In genomic region chr1:203128691-203129500, GRCh38 we compare ENCODE assay signal across 9 cellular contexts. TPM values are rescaled to one million over a fixed set of nuclear protein-coding genes. Genes with fewer than 3 reads are reported as not detected.
DNase-seq lines count a peak whose midpoint lies in the region; ATAC-seq, FAIRE-seq and TF ChIP-seq lines count a peak whose summit lies in the region.
"Had no signal": no experiment of that assay in that cellular context is flagged by ENCODE, and none has a peak within 500 bp of the region (broad histone marks: within the 10 kb centered on the region; RNA-seq: fewer than 3 reads in every experiment).

No MANE protein-coding gene starts in this region.

- H3F3A ChIP-seq in GM23248 (ENCODE audit: insufficient read depth), result peaks cover 7% of the 10 kb centered on the region; the same call in 1 of the 2 replicates

- H3K36me3 ChIP-seq in GM23248 (ENCODE audit: low read depth) (no peaks in the 10 kb centered on the region), hepatocyte (replicated peaks; ENCODE audit: insufficient read depth, low read depth) (no peaks in the 10 kb centered on the region), left lung (no peaks in the 10 kb centered on the region)

- DNase-seq in GM23248, result no peak
- no peak for DNase-seq in activated naive CD8-positive, alpha-beta T cell treated with anti-CD3 and anti-CD28 coated beads, Interleukin-2, amount 50 U/mL, for 24 hours
- peak; percentile 4 for DNase-seq in hepatocyte (ENCODE audit: low spot score)
- DNase-seq in retinal pigment epithelial cell (ENCODE audit: low read depth), result no peak
- DNase-seq in activated T-helper 1 cell treated with anti-CD3 and anti-CD28 coated beads, Interleukin-12 subunit alpha, Interleukin-12 subunit beta, Interleukin-2, Interleukin-4 antibody, amounts not matched to agents 30 ng/mL and 10 ng/mL and 1 ng/mL, durations not matched to agents 14 hours and 24 hours and 36 hours (ENCODE audit: low spot score), result no peak
- DNase-seq in NCI-H187 (lab: John Stamatoyannopoulos, UW), result no peak
- DNase-seq in urothelium cell line (ENCODE audit: low spot score), result no peak
- DNase-seq in left lung, result no peak

- H2AFZ ChIP-seq in GM23248 (no peak overlapping the region), hepatocyte (no peak overlapping the region)

- H3K4me1 ChIP-seq in GM23248 (ENCODE audit: insufficient read depth) (peaks cover 16% of the 10 kb centered on the region), hepatocyte (ENCODE audit: insufficient read depth) (peaks cover 13% of the 10 kb centered on the region), left lung (peaks cover 30 to 44% of the 10 kb centered on the region in 2 donors)

- no peak overlapping the region for H3K4me3 ChIP-seq in GM23248
- H3K4me3 ChIP-seq in hepatocyte, result no peak overlapping the region
- peak overlapping the region; percentile 55 for H3K4me3 ChIP-seq in retinal pigment epithelial cell (ENCODE audit: low read length)
- H3K4me3 ChIP-seq in left lung, result peak overlapping the region in 1 of 2 donors; percentile 17

- no peaks in the 10 kb centered on the region for H3K79me2 ChIP-seq in GM23248 (ENCODE audit: insufficient read depth)
- no peaks in the 10 kb centered on the region for H3K79me2 ChIP-seq in hepatocyte

- H3K27ac ChIP-seq in GM23248 (no peak overlapping the region), hepatocyte (no peak overlapping the region), left lung (no peak overlapping the region)

- no peak for FAIRE-seq in urothelium cell line (lab: Jason Lieb, UNC)

- in situ Hi-C loops in GM23248 (cut with MboI), result no loop called here

- H3K4me2 ChIP-seq in GM23248 (ENCODE audit: unreplicated experiment) (peak overlapping the region; percentile 88), hepatocyte (peak overlapping the region; percentile 90)

- ATAC-seq in activated naive CD8-positive, alpha-beta T cell treated with anti-CD3 and anti-CD28 coated beads, Interleukin-2, amount 50 U/mL, for 24 hours, result peak; percentile 13
- no peak for ATAC-seq in left lung

- no peaks in the 10 kb centered on the region for H3K36me3 Mint-ChIP-seq in activated naive CD8-positive, alpha-beta T cell treated with anti-CD3 and anti-CD28 coated beads, Interleukin-2, amount 50 U/mL, for 24 hours (ENCODE audit: low read depth)
- H3K36me3 Mint-ChIP-seq in activated T-helper 1 cell treated with anti-CD3 and anti-CD28 coated beads, Interleukin-12 subunit alpha, Interleukin-12 subunit beta, Interleukin-2, Interleukin-4 antibody, amounts not matched to agents 30 ng/mL and 10 ng/mL and 1 ng/mL, durations not matched to agents 14 hours and 24 hours and 36 hours (ENCODE audit: low read depth), result no peaks in the 10 kb centered on the region

- H3K9me3 Mint-ChIP-seq in activated naive CD8-positive, alpha-beta T cell treated with anti-CD3 and anti-CD28 coated beads, Interleukin-2, amount 50 U/mL, for 24 hours, result no peaks in the 10 kb centered on the region
- no peaks in the 10 kb centered on the region for H3K9me3 Mint-ChIP-seq in activated T-helper 1 cell treated with anti-CD3 and anti-CD28 coated beads, Interleukin-12 subunit alpha, Interleukin-12 subunit beta, Interleukin-2, Interleukin-4 antibody, amounts not matched to agents 30 ng/mL and 10 ng/mL and 1 ng/mL, durations not matched to agents 14 hours and 24 hours and 36 hours

- H3K9ac ChIP-seq in GM23248, result no peak overlapping the region

- H3K9me3 ChIP-seq in GM23248 (ENCODE audit: low read depth), result no peaks in the 10 kb centered on the region
- H3K9me3 ChIP-seq in hepatocyte (ENCODE audit: low read depth), result no peaks in the 10 kb centered on the region
- H3K9me3 ChIP-seq in left lung, result no peaks in the 10 kb centered on the region

- WGBS in GM23248 (ENCODE audit: low coverage in 1 of 2, low lambda C conversion rate in 2 of 2, missing lambda C conversion rate in 2 of 2), 2 experiments, result 89 to 94% methylated on average over 25 to 29 of the region's 29 CpGs
- 91% methylated on average over 29 of the region's 29 CpGs for WGBS in hepatocyte (ENCODE audit: low lambda C conversion rate, missing lambda C conversion rate)

- no peak overlapping the region for H3K27ac Mint-ChIP-seq in activated naive CD8-positive, alpha-beta T cell treated with anti-CD3 and anti-CD28 coated beads, Interleukin-2, amount 50 U/mL, for 24 hours
- no peak overlapping the region for H3K27ac Mint-ChIP-seq in activated T-helper 1 cell treated with anti-CD3 and anti-CD28 coated beads, Interleukin-12 subunit alpha, Interleukin-12 subunit beta, Interleukin-2, Interleukin-4 antibody, amounts not matched to agents 30 ng/mL and 10 ng/mL and 1 ng/mL, durations not matched to agents 14 hours and 24 hours and 36 hours

- no peaks in the 10 kb centered on the region for H3K9me2 ChIP-seq in GM23248 (ENCODE audit: insufficient read depth)
- no peaks in the 10 kb centered on the region for H3K9me2 ChIP-seq in hepatocyte (replicated peaks; ENCODE audit: insufficient read depth)

- intact Hi-C loops in activated T-helper 1 cell treated with anti-CD3 and anti-CD28 coated beads, Interleukin-12 subunit alpha, Interleukin-12 subunit beta, Interleukin-2, Interleukin-4 antibody, amounts not matched to agents 30 ng/mL and 10 ng/mL and 1 ng/mL, durations not matched to agents 14 hours and 24 hours and 36 hours (cut with micrococcal nuclease), result loop anchor here (10.0 kb wide), 1 partner anchor 316 kb away; no protein-coding TSS in a partner anchor
- intact Hi-C loops in left lung (cut with DNase I), result no loop called here

- H3K4me1 Mint-ChIP-seq in activated naive CD8-positive, alpha-beta T cell treated with anti-CD3 and anti-CD28 coated beads, Interleukin-2, amount 50 U/mL, for 24 hours, result peaks cover 5% of the 10 kb centered on the region
- peaks cover 7% of the 10 kb centered on the region for H3K4me1 Mint-ChIP-seq in activated T-helper 1 cell treated with anti-CD3 and anti-CD28 coated beads, Interleukin-12 subunit alpha, Interleukin-12 subunit beta, Interleukin-2, Interleukin-4 antibody, amounts not matched to agents 30 ng/mL and 10 ng/mL and 1 ng/mL, durations not matched to agents 14 hours and 24 hours and 36 hours (ENCODE audit: low read depth)

- no peak for TF ChIP-seq CTCF in hepatocyte (IDR thresholded peaks at IDR 0.05; ENCODE audit: poor library complexity)
- no peak for TF ChIP-seq CTCF in retinal pigment epithelial cell (conservative IDR thresholded peaks at IDR 0.05; ENCODE audit: low read depth, low read length)
- no peak for TF ChIP-seq CTCF in left lung (IDR thresholded peaks at IDR 0.05)

- H3K4me3 Mint-ChIP-seq in activated naive CD8-positive, alpha-beta T cell treated with anti-CD3 and anti-CD28 coated beads, Interleukin-2, amount 50 U/mL, for 24 hours, result no peak overlapping the region
- H3K4me3 Mint-ChIP-seq in activated T-helper 1 cell treated with anti-CD3 and anti-CD28 coated beads, Interleukin-12 subunit alpha, Interleukin-12 subunit beta, Interleukin-2, Interleukin-4 antibody, amounts not matched to agents 30 ng/mL and 10 ng/mL and 1 ng/mL, durations not matched to agents 14 hours and 24 hours and 36 hours, result no peak overlapping the region

- peaks cover 50% of the 10 kb centered on the region for H3K27me3 Mint-ChIP-seq in activated naive CD8-positive, alpha-beta T cell treated with anti-CD3 and anti-CD28 coated beads, Interleukin-2, amount 50 U/mL, for 24 hours
- H3K27me3 Mint-ChIP-seq in activated T-helper 1 cell treated with anti-CD3 and anti-CD28 coated beads, Interleukin-12 subunit alpha, Interleukin-12 subunit beta, Interleukin-2, Interleukin-4 antibody, amounts not matched to agents 30 ng/mL and 10 ng/mL and 1 ng/mL, durations not matched to agents 14 hours and 24 hours and 36 hours (ENCODE audit: insufficient read depth), result peaks cover 30% of the 10 kb centered on the region

- H4K20me1 ChIP-seq in GM23248 (ENCODE audit: insufficient read depth), result no peaks in the 10 kb centered on the region
- H4K20me1 ChIP-seq in hepatocyte (ENCODE audit: insufficient read depth, poor library complexity, severe bottlenecking), result no peaks in the 10 kb centered on the region

- peaks cover under 1% of the 10 kb centered on the region; the same call in 1 of the 2 replicates for H3K27me3 ChIP-seq in GM23248 (replicated peaks; ENCODE audit: insufficient read depth)
- H3K27me3 ChIP-seq in hepatocyte, result peaks cover 15% of the 10 kb centered on the region
- peaks cover 0 to 87% of the 10 kb centered on the region in 2 donors for H3K27me3 ChIP-seq in left lung

RNA-seq across cellular contexts. Expression of gene ADORA1, which starts 1.4 kb away (rescaled TPM):
- 0.89 and 5.8 TPM in 2 replicates for total RNA-seq in GM23248 (2014; rRNA removed; shearing (Covaris generic))
- polyA plus RNA-seq in GM23248 (2016; fragmentation: Nextera tagmentation; extraction: Ambion mirVana) (2.2 and 3.3 TPM in 2 replicates), hepatocyte (1.6 and 2.0 TPM in 2 replicates)
- total RNA-seq in hepatocyte (2.3 and 2.4 TPM in 2 replicates), left lung (1 to 10 TPM; 1.6 to 5.5 TPM)
- total RNA-seq in activated T-helper 1 cell treated with anti-CD3 and anti-CD28 coated beads, Interleukin-12 subunit alpha, Interleukin-12 subunit beta, Interleukin-2, Interleukin-4 antibody, amounts not matched to agents 30 ng/mL and 10 ng/mL and 1 ng/mL, durations not matched to agents 14 hours and 24 hours and 36 hours, result not detected in 2 replicates

RNA-seq across cellular contexts. Expression of gene MYOG, which starts 43.1 kb away (rescaled TPM):
- not detected in 2 replicates for total RNA-seq in GM23248 (2014; rRNA removed; shearing (Covaris generic))
- polyA plus RNA-seq in GM23248 (2016; fragmentation: Nextera tagmentation; extraction: Ambion mirVana) (not detected in 2 replicates), hepatocyte (not detected in 2 replicates)
- total RNA-seq in hepatocyte (not detected in 2 replicates), left lung (not detected)
- not detected in 2 replicates for total RNA-seq in activated T-helper 1 cell treated with anti-CD3 and anti-CD28 coated beads, Interleukin-12 subunit alpha, Interleukin-12 subunit beta, Interleukin-2, Interleukin-4 antibody, amounts not matched to agents 30 ng/mL and 10 ng/mL and 1 ng/mL, durations not matched to agents 14 hours and 24 hours and 36 hours
- polyA plus RNA-seq: esophagus had no signal

RNA-seq across cellular contexts. Expression of gene MYBPH, which starts 46.7 kb away (rescaled TPM):
- total RNA-seq in GM23248 (2014; rRNA removed; shearing (Covaris generic)), result 0.11 and 1.4 TPM in 2 replicates
- polyA plus RNA-seq in GM23248 (2016; fragmentation: Nextera tagmentation; extraction: Ambion mirVana) (0.34 and 0.89 TPM in 2 replicates), hepatocyte (0.70 TPM in 1 of 2 replicates, not detected in the other)
- total RNA-seq in hepatocyte (not detected in 2 replicates), left lung (1 to 10 TPM in 1 of 2 donors, under 1 TPM in 1; 0.55 to 1.3 TPM)
- not detected in 2 replicates for total RNA-seq in activated T-helper 1 cell treated with anti-CD3 and anti-CD28 coated beads, Interleukin-12 subunit alpha, Interleukin-12 subunit beta, Interleukin-2, Interleukin-4 antibody, amounts not matched to agents 30 ng/mL and 10 ng/mL and 1 ng/mL, durations not matched to agents 14 hours and 24 hours and 36 hours
- polyA plus RNA-seq: esophagus had no signal

RNA-seq across cellular contexts. Expression of gene CHI3L1, which starts 57.6 kb away (rescaled TPM):
- total RNA-seq in GM23248 (2014; rRNA removed; shearing (Covaris generic)), result 0.22 and 0.63 TPM in 2 replicates
- polyA plus RNA-seq in GM23248 (2016; fragmentation: Nextera tagmentation; extraction: Ambion mirVana) (0.23 TPM in 1 of 2 replicates, not detected in the other), hepatocyte (21.8 and 25.3 TPM in 2 replicates)
- total RNA-seq in hepatocyte (8.4 and 12.8 TPM in 2 replicates), left lung (10 to 100 TPM; 49.7 to 74.9 TPM)
- total RNA-seq in activated T-helper 1 cell treated with anti-CD3 and anti-CD28 coated beads, Interleukin-12 subunit alpha, Interleukin-12 subunit beta, Interleukin-2, Interleukin-4 antibody, amounts not matched to agents 30 ng/mL and 10 ng/mL and 1 ng/mL, durations not matched to agents 14 hours and 24 hours and 36 hours, result not detected in 2 replicates
